In the genomic region with DNA sequence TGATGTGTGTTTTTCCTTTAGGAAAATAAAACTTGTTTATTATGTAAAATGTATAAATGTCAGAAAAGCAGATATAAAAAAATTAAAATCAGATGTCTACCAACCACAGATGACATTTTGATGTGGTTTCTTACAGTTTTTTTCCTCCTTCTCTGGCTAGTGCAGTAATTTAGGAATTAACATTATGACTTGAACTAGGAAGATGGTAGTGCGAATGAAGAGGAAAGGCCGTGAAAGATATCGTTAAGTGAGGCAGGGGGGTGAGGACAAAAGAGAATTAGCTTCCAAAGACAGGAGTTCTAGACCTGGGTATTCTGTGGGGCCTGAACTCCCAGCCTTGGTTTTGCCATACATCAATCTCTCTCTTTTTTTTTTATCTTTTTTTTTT, we compare ENCODE assay signal across 1 cellular context.
TF ChIP-seq lines count a peak whose summit lies in the region.

No MANE protein-coding gene starts in this region.

TF ChIP-seq in HCT116, 20 proteins besides CTCF, POLR2A, EP300 and RAD21 (continued from another document):
- TF ChIP-seq, protein P1, sequence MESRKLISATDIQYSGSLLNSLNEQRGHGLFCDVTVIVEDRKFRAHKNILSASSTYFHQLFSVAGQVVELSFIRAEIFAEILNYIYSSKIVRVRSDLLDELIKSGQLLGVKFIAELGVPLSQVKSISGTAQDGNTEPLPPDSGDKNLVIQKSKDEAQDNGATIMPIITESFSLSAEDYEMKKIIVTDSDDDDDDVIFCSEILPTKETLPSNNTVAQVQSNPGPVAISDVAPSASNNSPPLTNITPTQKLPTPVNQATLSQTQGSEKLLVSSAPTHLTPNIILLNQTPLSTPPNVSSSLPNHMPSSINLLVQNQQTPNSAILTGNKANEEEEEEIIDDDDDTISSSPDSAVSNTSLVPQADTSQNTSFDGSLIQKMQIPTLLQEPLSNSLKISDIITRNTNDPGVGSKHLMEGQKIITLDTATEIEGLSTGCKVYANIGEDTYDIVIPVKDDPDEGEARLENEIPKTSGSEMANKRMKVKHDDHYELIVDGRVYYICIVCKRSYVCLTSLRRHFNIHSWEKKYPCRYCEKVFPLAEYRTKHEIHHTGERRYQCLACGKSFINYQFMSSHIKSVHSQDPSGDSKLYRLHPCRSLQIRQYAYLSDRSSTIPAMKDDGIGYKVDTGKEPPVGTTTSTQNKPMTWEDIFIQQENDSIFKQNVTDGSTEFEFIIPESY (IDR thresholded peaks at IDR 0.05; ENCODE audit: extremely low read depth, insufficient replicate concordance, low read length): no peak
- TF ChIP-seq ELF1 (IDR thresholded peaks at IDR 0.05; ENCODE audit: borderline replicate concordance, low read depth): no peak
- TF ChIP-seq SIN3A (IDR thresholded peaks at IDR 0.05; ENCODE audit: low read depth): no peak
